In the genomic region with DNA sequence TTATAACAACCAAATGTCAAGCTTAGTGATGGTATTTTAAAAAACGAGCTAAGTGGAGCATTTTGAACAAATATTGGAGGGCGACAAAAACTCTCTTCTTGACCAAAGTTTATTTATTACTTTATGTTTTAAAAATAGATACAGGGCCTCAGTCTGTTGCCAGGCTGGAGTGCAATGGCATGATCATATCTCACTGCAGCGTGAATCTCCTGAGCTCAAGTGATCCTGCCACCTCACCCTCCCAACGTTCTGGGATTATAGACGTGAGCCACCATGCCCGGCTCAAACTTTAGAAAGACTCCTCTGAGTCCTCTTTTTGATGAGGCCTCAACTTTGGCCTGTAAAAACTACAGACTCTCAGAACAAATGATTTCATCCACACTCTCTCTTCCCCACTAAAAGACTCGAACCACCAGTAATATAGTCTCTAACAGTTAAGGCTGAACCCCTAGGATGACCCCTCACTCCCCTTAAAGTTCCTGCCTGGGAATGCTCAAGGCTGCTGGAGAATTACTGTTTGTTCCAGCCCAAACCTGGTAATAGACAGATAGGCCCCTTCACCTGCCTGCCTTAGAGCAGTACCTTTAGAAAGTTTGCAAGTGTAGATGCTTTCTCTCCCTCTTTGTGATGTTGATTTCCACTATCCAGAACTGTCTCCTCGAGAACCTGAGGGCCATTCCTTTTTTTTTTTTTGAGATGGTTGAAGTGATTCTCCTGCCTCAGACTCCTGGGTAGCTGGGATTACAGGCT, we compare ENCODE assay signal across 18 cellular contexts.
"Had no signal": no experiment of that assay in that cellular context is flagged by ENCODE, and none has a peak within 500 bp of the region (broad histone marks: within the 10 kb centered on the region; RNA-seq: fewer than 3 reads in every experiment).

No MANE protein-coding gene starts in this region.

- H3K27ac Mint-ChIP-seq: activated CD4-positive, alpha-beta memory T cell treated with anti-CD3 and anti-CD28 coated beads, Interleukin-2, amount 10 ng/mL, durations not matched to agents 7 days and 5 days; activated T-helper 2 cell treated with anti-CD3 and anti-CD28 coated beads, Interferon-gamma antibody, Interleukin-2, Interleukin-4, amounts not matched to agents 10 μg/mL and 5 μg/mL and 100 μg/mL, durations not matched to agents 14 hours and 24 hours and 36 hours; nephron progenitor cell; stimulated activated effector memory CD8-positive, alpha-beta T cell treated with anti-CD3 and anti-CD28 coated beads, Interleukin-12 subunit alpha, Interleukin-12 subunit beta, amount 100 ng/mL, for 72 hours; type B pancreatic cell had no signal

- H3K4me1 ChIP-seq: prostate gland, testis had no signal

- H3K36me3 Mint-ChIP-seq: stimulated activated effector memory CD8-positive, alpha-beta T cell treated with anti-CD3 and anti-CD28 coated beads, Interleukin-12 subunit alpha, Interleukin-12 subunit beta, amount 100 ng/mL, for 72 hours; type B pancreatic cell had no signal

- H3K9me3 ChIP-seq: prostate gland, testis had no signal

- H3K27me3 ChIP-seq: brain microvascular endothelial cell, testis had no signal

- DNase-seq: activated B cell treated with CpG ODN at 0.5 μM for 24 hours; activated CD4-positive, alpha-beta memory T cell treated with anti-CD3 and anti-CD28 coated beads, Interleukin-2, amount 10 ng/mL, durations not matched to agents 7 days and 5 days; activated CD4-positive, alpha-beta T cell treated with anti-CD3 and anti-CD28 coated beads for 4 hours; activated naive CD4-positive, alpha-beta T cell treated with Interleukin-2 at 50 U/mL for 16 hours; activated T-cell treated with anti-CD3 and anti-CD28 coated beads, Interleukin-2, amount 50 U/mL, for 1 hour; aorta; brain microvascular endothelial cell; left colon; nephron progenitor cell; stimulated activated CD4-positive, alpha-beta T cell treated with anti-CD3 and anti-CD28 coated beads, Interleukin-4, amount 100 ng/mL, for 24 hours; testis had no signal

- H3K36me3 ChIP-seq: brain microvascular endothelial cell, prostate gland had no signal

- H3K4me3 ChIP-seq: coronary artery, prostate gland, testis had no signal

- H3K4me3 Mint-ChIP-seq: activated B cell treated with CpG ODN at 0.5 μM for 24 hours; activated CD4-positive, alpha-beta memory T cell treated with anti-CD3 and anti-CD28 coated beads, Interleukin-2, amount 10 ng/mL, durations not matched to agents 7 days and 5 days; central memory CD8-positive, alpha-beta T cell; nephron progenitor cell; stimulated activated effector memory CD8-positive, alpha-beta T cell treated with anti-CD3 and anti-CD28 coated beads, Interleukin-12 subunit alpha, Interleukin-12 subunit beta, amount 100 ng/mL, for 72 hours; type B pancreatic cell had no signal

- H3K9me3 Mint-ChIP-seq: activated B cell treated with CpG ODN at 0.5 μM for 24 hours; activated CD4-positive, alpha-beta memory T cell treated with anti-CD3 and anti-CD28 coated beads, Interleukin-2, amount 10 ng/mL, durations not matched to agents 7 days and 5 days; activated T-helper 2 cell treated with anti-CD3 and anti-CD28 coated beads, Interferon-gamma antibody, Interleukin-2, Interleukin-4, amounts not matched to agents 10 μg/mL and 5 μg/mL and 100 μg/mL, durations not matched to agents 14 hours and 24 hours and 36 hours; central memory CD8-positive, alpha-beta T cell; stimulated activated effector memory CD8-positive, alpha-beta T cell treated with anti-CD3 and anti-CD28 coated beads, Interleukin-12 subunit alpha, Interleukin-12 subunit beta, amount 100 ng/mL, for 72 hours; type B pancreatic cell had no signal

- H3K4me1 Mint-ChIP-seq: stimulated activated effector memory CD8-positive, alpha-beta T cell treated with anti-CD3 and anti-CD28 coated beads, Interleukin-12 subunit alpha, Interleukin-12 subunit beta, amount 100 ng/mL, for 72 hours had no signal

- ATAC-seq: left colon; sciatic nerve; stimulated activated effector memory CD8-positive, alpha-beta T cell treated with anti-CD3 and anti-CD28 coated beads, Interleukin-12 subunit alpha, Interleukin-12 subunit beta, amount 100 ng/mL, for 72 hours had no signal

- H3K27ac ChIP-seq: brain microvascular endothelial cell, coronary artery, prostate gland, testis had no signal

- H3K27me3 Mint-ChIP-seq: activated B cell treated with CpG ODN at 0.5 μM for 24 hours; central memory CD8-positive, alpha-beta T cell; type B pancreatic cell had no signal
